ENCODE assay signal across 31 cellular contexts in genomic region chr1:212133319-212133718, GRCh38.
"Had no signal": no experiment of that assay in that cellular context is flagged by ENCODE, and none has a peak within 500 bp of the region (broad histone marks: within the 10 kb centered on the region; RNA-seq: fewer than 3 reads in every experiment).

No MANE protein-coding gene starts in this region.

- H3K4me3 Mint-ChIP-seq: activated CD4-positive, alpha-beta memory T cell treated with anti-CD3 and anti-CD28 coated beads for 36 hours; activated CD4-positive, alpha-beta T cell treated with anti-CD3 and anti-CD28 coated beads for 36 hours; activated CD4-positive, alpha-beta T cell treated with anti-CD3 and anti-CD28 coated beads, Interleukin-2, amount 10 ng/mL, durations not matched to agents 24 days and 14 days; activated naive CD4-positive, alpha-beta T cell treated with anti-CD3 and anti-CD28 coated beads, Interleukin-2, amount 10 ng/mL, durations not matched to agents 7 days and 5 days; activated naive CD8-positive, alpha-beta T cell treated with anti-CD3 and anti-CD28 coated beads, Interleukin-2, amount 10 ng/mL, durations not matched to agents 7 days and 5 days; activated T-cell treated with anti-CD3 and anti-CD28 coated beads, Interleukin-2, amount 50 U/mL, for 24 hours; activated T-cell treated with anti-CD3 and anti-CD28 coated beads, Interleukin-2, amount 50 U/mL, for 72 hours; brain; T-helper 17 cell; T-helper 2 cell treated with Interferon-gamma antibody and Interleukin-4, amounts not matched to agents 5 μg/mL and 100 μg/mL, for 36 hours had no signal

- H3K79me2 ChIP-seq: hepatocyte had no signal

- H3K27ac Mint-ChIP-seq: activated CD4-positive, alpha-beta memory T cell treated with anti-CD3 and anti-CD28 coated beads for 36 hours; activated CD4-positive, alpha-beta T cell treated with anti-CD3 and anti-CD28 coated beads for 36 hours; activated CD4-positive, alpha-beta T cell treated with anti-CD3 and anti-CD28 coated beads, Interleukin-2, amount 10 ng/mL, durations not matched to agents 24 days and 14 days; activated naive CD4-positive, alpha-beta T cell treated with anti-CD3 and anti-CD28 coated beads, Interleukin-2, amount 10 ng/mL, durations not matched to agents 7 days and 5 days; activated naive CD4-positive, alpha-beta T cell treated with anti-CD3 and anti-CD28 coated beads, Interleukin-2, amount 50 U/mL, for 72 hours; activated naive CD8-positive, alpha-beta T cell treated with anti-CD3 and anti-CD28 coated beads, Interleukin-2, amount 10 ng/mL, durations not matched to agents 7 days and 5 days; activated T-cell treated with anti-CD3 and anti-CD28 coated beads, Interleukin-2, amount 50 U/mL, for 24 hours; activated T-cell treated with anti-CD3 and anti-CD28 coated beads, Interleukin-2, amount 50 U/mL, for 72 hours; T-helper 17 cell; T-helper 2 cell treated with Interferon-gamma antibody and Interleukin-4, amounts not matched to agents 5 μg/mL and 100 μg/mL, for 36 hours had no signal

- ATAC-seq: activated CD4-positive, alpha-beta T cell treated with anti-CD3 and anti-CD28 coated beads for 36 hours; activated naive CD4-positive, alpha-beta T cell treated with anti-CD3 and anti-CD28 coated beads, Interleukin-2, amount 50 U/mL, for 72 hours; activated T-cell treated with anti-CD3 and anti-CD28 coated beads, Interleukin-2, amount 50 U/mL, for 72 hours; foreskin keratinocyte; gastroesophageal sphincter; heart right ventricle; T-helper 17 cell had no signal

- DNase-seq: activated CD4-positive, alpha-beta memory T cell treated with anti-CD3 and anti-CD28 coated beads for 36 hours; activated CD4-positive, alpha-beta T cell treated with anti-CD3 and anti-CD28 coated beads for 36 hours; activated CD4-positive, alpha-beta T cell treated with anti-CD3 and anti-CD28 coated beads, Interleukin-2, amount 10 ng/mL, durations not matched to agents 24 days and 14 days; activated CD4-positive, CD25-positive, alpha-beta regulatory T cell; activated CD4-positive, CD25-positive, alpha-beta regulatory T cell treated with anti-CD3 and anti-CD28 coated beads, Interleukin-2, amount 50 U/mL, for 72 hours; activated CD8-positive, alpha-beta memory T cell treated with anti-CD3 and anti-CD28 coated beads, Interleukin-2, amount 50 U/mL, for 48 hours; activated gamma-delta T cell; activated naive CD4-positive, alpha-beta T cell; activated naive CD4-positive, alpha-beta T cell treated with anti-CD3 and anti-CD28 coated beads, Interleukin-2, amount 10 ng/mL, durations not matched to agents 7 days and 5 days; activated naive CD8-positive, alpha-beta T cell treated with anti-CD3 and anti-CD28 coated beads, Interleukin-2, amount 10 ng/mL, durations not matched to agents 7 days and 5 days; activated T-cell treated with anti-CD3 and anti-CD28 coated beads for 4 hours; activated T-cell treated with anti-CD3 and anti-CD28 coated beads, Interleukin-2, amount 50 U/mL, for 24 hours; activated T-cell treated with anti-CD3 and anti-CD28 coated beads, Interleukin-2, amount 50 U/mL, for 72 hours; central memory CD4-positive, alpha-beta T cell; cerebellar nuclear complex; colonic mucosa; effector CD8-positive, alpha-beta T cell; esophagus squamous epithelium; foreskin keratinocyte; heart right ventricle; T-helper 17 cell; T1000 had no signal

- H3K4me1 ChIP-seq: ascending aorta, breast epithelium, colonic mucosa, esophagus squamous epithelium, foreskin keratinocyte, gastroesophageal sphincter, heart right ventricle had no signal

- H3K9me3 ChIP-seq: breast epithelium, colonic mucosa, esophagus squamous epithelium had no signal

- H3K27me3 Mint-ChIP-seq: activated CD4-positive, alpha-beta memory T cell treated with anti-CD3 and anti-CD28 coated beads for 36 hours; activated CD4-positive, alpha-beta T cell treated with anti-CD3 and anti-CD28 coated beads for 36 hours; activated CD4-positive, alpha-beta T cell treated with anti-CD3 and anti-CD28 coated beads, Interleukin-2, amount 10 ng/mL, durations not matched to agents 24 days and 14 days; activated naive CD4-positive, alpha-beta T cell treated with anti-CD3 and anti-CD28 coated beads, Interleukin-2, amount 10 ng/mL, durations not matched to agents 7 days and 5 days; activated naive CD8-positive, alpha-beta T cell treated with anti-CD3 and anti-CD28 coated beads, Interleukin-2, amount 10 ng/mL, durations not matched to agents 7 days and 5 days; activated T-cell treated with anti-CD3 and anti-CD28 coated beads, Interleukin-2, amount 50 U/mL, for 24 hours; brain; T-helper 17 cell had no signal

- H3K27ac ChIP-seq: ascending aorta, breast epithelium, cardiac muscle cell, colonic mucosa, epithelial cell of prostate, esophagus squamous epithelium, foreskin keratinocyte, gastroesophageal sphincter, heart right ventricle, hepatocyte had no signal

- H3K9me3 Mint-ChIP-seq: activated CD4-positive, alpha-beta T cell treated with anti-CD3 and anti-CD28 coated beads, Interleukin-2, amount 10 ng/mL, durations not matched to agents 24 days and 14 days; activated naive CD4-positive, alpha-beta T cell treated with anti-CD3 and anti-CD28 coated beads, Interleukin-2, amount 50 U/mL, for 72 hours; activated T-cell treated with anti-CD3 and anti-CD28 coated beads, Interleukin-2, amount 50 U/mL, for 24 hours had no signal

- H3K27me3 ChIP-seq: ascending aorta, breast epithelium, cardiac muscle cell, colonic mucosa, esophagus squamous epithelium, foreskin keratinocyte, gastroesophageal sphincter, heart right ventricle, hepatocyte had no signal

- H3K4me3 ChIP-seq: ascending aorta, breast epithelium, cardiac muscle cell, colonic mucosa, esophagus squamous epithelium, gastroesophageal sphincter, heart right ventricle, hepatocyte had no signal

- H3K4me2 ChIP-seq: hepatocyte had no signal

- H3K4me1 Mint-ChIP-seq: activated naive CD4-positive, alpha-beta T cell treated with anti-CD3 and anti-CD28 coated beads, Interleukin-2, amount 10 ng/mL, durations not matched to agents 7 days and 5 days; brain had no signal

- H2AFZ ChIP-seq: hepatocyte had no signal

- H3K36me3 ChIP-seq: ascending aorta, breast epithelium, cardiac muscle cell, colonic mucosa, esophagus squamous epithelium, gastroesophageal sphincter, heart right ventricle had no signal
